Comparison of ENCODE assay signal across 9 cellular contexts in genomic region chr10:72784551-72785421, GRCh38.
DNase-seq lines count a peak whose midpoint lies in the region; ATAC-seq and TF ChIP-seq lines count a peak whose summit lies in the region.
"Had no signal": no experiment of that assay in that cellular context is flagged by ENCODE, and none has a peak within 500 bp of the region (broad histone marks: within the 10 kb centered on the region; RNA-seq: fewer than 3 reads in every experiment).

No MANE protein-coding gene starts in this region.

- no peaks in the 10 kb centered on the region for H3F3A ChIP-seq in PC-3 (ENCODE audit: low read length, unreplicated experiment)

- CTCF ChIA-PET in PC-3 (lab: Charles Lee): no interaction called here

- H2AFZ ChIP-seq in PC-3 (ENCODE audit: low read length): peak overlapping the region; percentile 5; the same call in 1 of the 2 replicates
- peak overlapping the region; percentile 13 for H2AFZ ChIP-seq in neuron (ENCODE audit: low read depth, low read length)

- ATAC-seq in PC-3 (peak; percentile 83), GM18498 (IDR thresholded peaks at IDR 0.05; ENCODE audit: unreplicated experiment) (no peak), HG03108 (IDR thresholded peaks at IDR 0.05; ENCODE audit: unreplicated experiment) (no peak)

- no peaks in the 10 kb centered on the region for H3K79me2 ChIP-seq in PC-3 (ENCODE audit: low read length)

- no peak for TF ChIP-seq CTCF in AG10803 (conservative IDR thresholded peaks at IDR 0.05; ENCODE audit: low read length)
- TF ChIP-seq CTCF in PC-3 (conservative IDR thresholded peaks at IDR 0.05; ENCODE audit: low read depth, low read length): no peak
- TF ChIP-seq CTCF in fibroblast of mammary gland (conservative IDR thresholded peaks at IDR 0.05; ENCODE audit: control insufficient read depth, insufficient read depth, low read depth, low read length): no peak

- POLR2A ChIA-PET in PC-3 (lab: Charles Lee; ENCODE audit: unreplicated experiment): no interaction called here

- DNase-seq in AG10803 (ENCODE audit: low read depth) (peak; percentile 93), PC-3 (peak; percentile 98), fibroblast of mammary gland (ENCODE audit: low read depth) (peak; percentile 87), NCI-H1048 (lab: John Stamatoyannopoulos, UW) (no peak)
- DNase-seq in stimulated activated CD4-positive, alpha-beta T cell treated with anti-CD3 and anti-CD28 coated beads, Interleukin-15, amount 100 ng/mL, for 24 hours: no peak
- DNase-seq: small intestine had no signal

- H3K4me1 ChIP-seq in PC-3 (ENCODE audit: insufficient read depth, low read length): peaks cover 36% of the 10 kb centered on the region
- peaks cover 38% of the 10 kb centered on the region for H3K4me1 ChIP-seq in neuron (ENCODE audit: insufficient read depth, low read length)

- 0 out of 2 replicates have a peak overlapping the region, but pooled peaks have one; percentile 6 for H3K4me3 ChIP-seq in AG10803 (ENCODE audit: low read length)
- no peak overlapping the region for H3K4me3 ChIP-seq in PC-3 (ENCODE audit: low read length)
- no peak overlapping the region for H3K4me3 ChIP-seq in fibroblast of mammary gland (ENCODE audit: control insufficient read depth, low read depth, low read length)
- H3K4me3 ChIP-seq in neuron (ENCODE audit: low read length): peak overlapping the region; percentile 24

- H3K9ac ChIP-seq in PC-3 (ENCODE audit: low read length): no peak overlapping the region

- H3K36me3 ChIP-seq in PC-3 (ENCODE audit: low read depth, low read length) (no peaks in the 10 kb centered on the region), neuron (ENCODE audit: insufficient read depth, low read length) (no peaks in the 10 kb centered on the region)

- BruUV-seq in PC-3 (replicated peaks; lab: Mats Ljungman, UMichigan): no TSS peak

- no peaks in the 10 kb centered on the region for H3K9me2 ChIP-seq in PC-3 (replicated peaks; ENCODE audit: low read length)

- H3K9me3 ChIP-seq in PC-3 (ENCODE audit: low read length): no peaks in the 10 kb centered on the region
- no peaks in the 10 kb centered on the region for H3K9me3 ChIP-seq in neuron (ENCODE audit: low read length)

- intact Hi-C loops in PC-3 (cut with micrococcal nuclease): no loop called here

- no peaks in the 10 kb centered on the region for H4K20me1 ChIP-seq in PC-3 (ENCODE audit: low read length)

- H3K27me3 ChIP-seq in PC-3 (ENCODE audit: low read length) (peaks cover 31% of the 10 kb centered on the region), neuron (ENCODE audit: insufficient read depth, low read length) (no peaks in the 10 kb centered on the region)

- H3K4me2 ChIP-seq in PC-3 (ENCODE audit: low read length): peak overlapping the region; percentile 29

- H3K27ac ChIP-seq in PC-3 (ENCODE audit: low read length): no peak overlapping the region

Comparison
In these comparisons a context has a peak if more than half of its experiments do, and no peak if none do; other contexts are left out.
1. DNase-seq: peak in AG10803 (single experiment), PC-3 (single experiment) and fibroblast of mammary gland (single experiment); none in stimulated activated CD4-positive, alpha-beta T cell treated with anti-CD3 and anti-CD28 coated beads, Interleukin-15, amount 100 ng/mL, for 24 hours (single experiment) and NCI-H1048 (single experiment).
2. H3K4me3 ChIP-seq: peak in AG10803 (single experiment) and neuron (single experiment); none in PC-3 (single experiment) and fibroblast of mammary gland (single experiment).